In genomic region chr4:150297861-150298474, GRCh38 we compare ENCODE assay signal across 9 cellular contexts.
DNase-seq lines count a peak whose midpoint lies in the region; ATAC-seq, FAIRE-seq and TF ChIP-seq lines count a peak whose summit lies in the region.
"Had no signal": no experiment of that assay in that cellular context is flagged by ENCODE, and none has a peak within 500 bp of the region (broad histone marks: within the 10 kb centered on the region; RNA-seq: fewer than 3 reads in every experiment).

No MANE protein-coding gene starts in this region.

- peaks cover 25% of the 10 kb centered on the region for H3K4me1 ChIP-seq in BE2C

- peak in 1 of 2 donors; percentile 49 for ATAC-seq in activated T-cell treated with anti-CD3 and anti-CD28 coated beads, Interleukin-2, amount 50 U/mL, for 72 hours (replicated peaks in 1 of 2)
- ATAC-seq in HG02678 (IDR thresholded peaks at IDR 0.05; ENCODE audit: unreplicated experiment), result no peak
- ATAC-seq: naive thymus-derived CD8-positive, alpha-beta T cell had no signal

- no peak for TF ChIP-seq POLR2A in GM12892 (IDR thresholded peaks at IDR 0.05; ENCODE audit: low read depth, low read length)

- no peaks in the 10 kb centered on the region for H3K27me3 Mint-ChIP-seq in activated T-cell treated with anti-CD3 and anti-CD28 coated beads, Interleukin-2, amount 50 U/mL, for 72 hours (ENCODE audit: low read depth)
- H3K27me3 Mint-ChIP-seq in immature natural killer cell (ENCODE audit: low read depth in 3 of 3), result no peaks in the 10 kb centered on the region
- H3K27me3 Mint-ChIP-seq: naive thymus-derived CD8-positive, alpha-beta T cell had no signal

- peak; percentile 76 for TF ChIP-seq CTCF in BE2C (IDR thresholded peaks at IDR 0.05; ENCODE audit: low read depth, low read length)
- TF ChIP-seq CTCF in coronary artery (IDR thresholded peaks at IDR 0.05), result no peak

- no peaks in the 10 kb centered on the region for H3K9me3 ChIP-seq in BE2C

- H3K4me3 ChIP-seq in BE2C (ENCODE audit: low read depth, low read length) (no peak overlapping the region), coronary artery (no peak overlapping the region)

- DNase-seq in BE2C (peak; percentile 68), GM12892 (ENCODE audit: insufficient read length) (no peak), NCI-H2081 treated with DMSO at 0.1 percent for 48 hours (lab: John Stamatoyannopoulos, UW) (peak; percentile 6), immature natural killer cell (peak in 2 of 3 donors; percentile 6 to 12), coronary artery (ENCODE audit: low spot score) (no peak)
- DNase-seq in activated T-cell treated with anti-CD3 and anti-CD28 coated beads, Interleukin-2, amount 50 U/mL, for 72 hours, result peak; percentile 36 to 37
- DNase-seq in stimulated activated CD4-positive, alpha-beta T cell treated with anti-CD3 and anti-CD28 coated beads, Interleukin-4, amount 100 ng/mL, for 24 hours, result peak; percentile 33

- H3K27ac ChIP-seq in coronary artery, result no peak overlapping the region

- no peak overlapping the region for H3K4me3 Mint-ChIP-seq in activated T-cell treated with anti-CD3 and anti-CD28 coated beads, Interleukin-2, amount 50 U/mL, for 72 hours
- H3K4me3 Mint-ChIP-seq in immature natural killer cell, result no peak overlapping the region
- H3K4me3 Mint-ChIP-seq: naive thymus-derived CD8-positive, alpha-beta T cell had no signal

- FAIRE-seq in GM12892 (lab: Jason Lieb, UNC), result peak; percentile 75

- no peak overlapping the region for H3K27ac Mint-ChIP-seq in activated T-cell treated with anti-CD3 and anti-CD28 coated beads, Interleukin-2, amount 50 U/mL, for 72 hours
- no peak overlapping the region for H3K27ac Mint-ChIP-seq in immature natural killer cell

- peaks cover 4% of the 10 kb centered on the region; the same call in 1 of the 2 replicates for H3K36me3 ChIP-seq in BE2C

- H3K9me3 Mint-ChIP-seq in activated T-cell treated with anti-CD3 and anti-CD28 coated beads, Interleukin-2, amount 50 U/mL, for 72 hours, result peaks cover 0 to 1% of the 10 kb centered on the region in 2 donors
- H3K9me3 Mint-ChIP-seq in immature natural killer cell, result no peaks in the 10 kb centered on the region

- H3K36me3 Mint-ChIP-seq in activated T-cell treated with anti-CD3 and anti-CD28 coated beads, Interleukin-2, amount 50 U/mL, for 72 hours (ENCODE audit: insufficient read depth in 2 of 2), result peaks cover 0 to 2% of the 10 kb centered on the region in 2 donors
- peaks cover 3 to 6% (median 4%) of the 10 kb centered on the region in 3 donors for H3K36me3 Mint-ChIP-seq in immature natural killer cell

- no peaks in the 10 kb centered on the region for H3K27me3 ChIP-seq in BE2C

- peaks cover 16% of the 10 kb centered on the region for H3K4me1 Mint-ChIP-seq in activated T-cell treated with anti-CD3 and anti-CD28 coated beads, Interleukin-2, amount 50 U/mL, for 72 hours (ENCODE audit: low read depth)
- peaks cover 0 to 4% of the 10 kb centered on the region in 2 donors for H3K4me1 Mint-ChIP-seq in immature natural killer cell

Comparison
In these comparisons a context has a peak if more than half of its experiments do, and no peak if none do; other contexts are left out.
1. DNase-seq: peak in BE2C (single experiment), NCI-H2081 treated with DMSO at 0.1 percent for 48 hours (single experiment), activated T-cell treated with anti-CD3 and anti-CD28 coated beads, Interleukin-2, amount 50 U/mL, for 72 hours (2 of 2), immature natural killer cell (2 of 3) and stimulated activated CD4-positive, alpha-beta T cell treated with anti-CD3 and anti-CD28 coated beads, Interleukin-4, amount 100 ng/mL, for 24 hours (single experiment); none in GM12892 (single experiment) and coronary artery (single experiment).